ENCODE assay signal across 1 cellular context in the genomic region with DNA sequence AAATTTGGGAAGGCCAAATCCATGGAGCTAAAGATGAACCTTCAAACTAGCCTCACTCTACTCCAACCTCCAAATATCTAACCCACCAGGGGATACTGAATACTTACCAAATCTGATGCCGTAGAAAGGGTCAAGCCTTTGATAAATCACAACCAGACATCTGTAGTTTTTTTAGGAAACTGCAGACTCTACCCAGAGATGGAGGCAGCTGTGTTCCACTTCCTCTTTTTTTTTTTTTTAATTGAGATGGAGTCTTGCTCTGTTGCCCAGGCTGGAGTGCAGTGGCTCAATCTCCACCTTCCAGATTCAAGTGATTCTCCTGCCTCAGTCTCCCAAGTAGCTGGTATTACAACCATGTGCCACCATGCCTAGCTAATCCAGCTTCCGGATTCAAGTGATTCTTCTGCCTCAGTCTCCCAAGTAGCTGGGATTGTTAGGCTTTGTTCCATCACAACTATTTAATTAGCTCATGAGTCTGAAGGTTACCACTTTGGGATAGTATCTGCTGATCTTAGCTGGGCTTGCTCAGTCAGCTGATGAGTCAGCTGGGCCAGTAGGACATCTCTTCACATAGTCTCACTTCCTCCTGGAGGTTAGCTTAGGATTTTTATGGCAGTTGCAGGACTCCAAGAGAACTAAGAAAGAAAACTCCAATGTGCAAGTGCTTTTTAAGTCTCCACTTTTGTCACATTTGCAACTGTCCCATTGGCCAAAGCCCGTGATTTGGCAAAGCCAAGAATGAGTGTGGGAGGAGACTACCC.
TF ChIP-seq lines count a peak whose summit lies in the region.

No MANE protein-coding gene starts in this region.

TF ChIP-seq in HepG2, 621 proteins besides CTCF, POLR2A, EP300 and RAD21 (continued from another document):
- TF ChIP-seq ZNF75D (CRISPR knock-in tag; IDR thresholded peaks at IDR 0.05; ENCODE audit: borderline replicate concordance) = no peak
- no peak for TF ChIP-seq ZNF841 (CRISPR knock-in tag; IDR thresholded peaks at IDR 0.05; ENCODE audit: borderline replicate concordance)
- TF ChIP-seq TRIM24 (CRISPR knock-in tag; IDR thresholded peaks at IDR 0.05) = no peak
- TF ChIP-seq SAP130 (CRISPR knock-in tag; IDR thresholded peaks at IDR 0.05; ENCODE audit: low read depth) = no peak; the same call in 1 of the 2 replicates
- TF ChIP-seq NRL (CRISPR knock-in tag; IDR thresholded peaks at IDR 0.05; ENCODE audit: borderline replicate concordance) = no peak
- TF ChIP-seq ZNF644 (CRISPR knock-in tag; IDR thresholded peaks at IDR 0.05; ENCODE audit: low read depth) = peak; percentile 51; the same call in 1 of the 2 replicates
- TF ChIP-seq, protein P1, sequence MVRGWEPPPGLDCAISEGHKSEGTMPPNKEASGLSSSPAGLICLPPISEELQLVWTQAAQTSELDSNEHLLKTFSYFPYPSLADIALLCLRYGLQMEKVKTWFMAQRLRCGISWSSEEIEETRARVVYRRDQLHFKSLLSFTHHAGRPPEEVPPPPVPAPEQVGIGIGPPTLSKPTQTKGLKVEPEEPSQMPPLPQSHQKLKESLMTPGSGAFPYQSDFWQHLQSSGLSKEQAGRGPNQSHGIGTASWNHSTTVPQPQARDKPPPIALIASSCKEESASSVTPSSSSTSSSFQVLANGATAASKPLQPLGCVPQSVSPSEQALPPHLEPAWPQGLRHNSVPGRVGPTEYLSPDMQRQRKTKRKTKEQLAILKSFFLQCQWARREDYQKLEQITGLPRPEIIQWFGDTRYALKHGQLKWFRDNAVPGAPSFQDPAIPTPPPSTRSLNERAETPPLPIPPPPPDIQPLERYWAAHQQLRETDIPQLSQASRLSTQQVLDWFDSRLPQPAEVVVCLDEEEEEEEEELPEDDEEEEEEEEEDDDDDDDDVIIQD (CRISPR knock-in tag; IDR thresholded peaks at IDR 0.05; ENCODE audit: low read depth) = peak; percentile 72; the same call in 1 of the 2 replicates
- TF ChIP-seq NFKBIZ (CRISPR knock-in tag; IDR thresholded peaks at IDR 0.05) = no peak
- TF ChIP-seq, protein P2, sequence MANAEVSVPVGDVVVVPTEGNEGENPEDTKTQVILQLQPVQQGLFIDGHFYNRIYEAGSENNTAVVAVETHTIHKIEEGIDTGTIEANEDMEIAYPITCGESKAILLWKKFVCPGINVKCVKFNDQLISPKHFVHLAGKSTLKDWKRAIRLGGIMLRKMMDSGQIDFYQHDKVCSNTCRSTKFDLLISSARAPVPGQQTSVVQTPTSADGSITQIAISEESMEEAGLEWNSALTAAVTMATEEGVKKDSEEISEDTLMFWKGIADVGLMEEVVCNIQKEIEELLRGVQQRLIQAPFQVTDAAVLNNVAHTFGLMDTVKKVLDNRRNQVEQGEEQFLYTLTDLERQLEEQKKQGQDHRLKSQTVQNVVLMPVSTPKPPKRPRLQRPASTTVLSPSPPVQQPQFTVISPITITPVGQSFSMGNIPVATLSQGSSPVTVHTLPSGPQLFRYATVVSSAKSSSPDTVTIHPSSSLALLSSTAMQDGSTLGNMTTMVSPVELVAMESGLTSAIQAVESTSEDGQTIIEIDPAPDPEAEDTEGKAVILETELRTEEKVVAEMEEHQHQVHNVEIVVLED (CRISPR knock-in tag; IDR thresholded peaks at IDR 0.05; ENCODE audit: borderline replicate concordance) = no peak
- no peak for TF ChIP-seq ZNF530 (CRISPR knock-in tag; IDR thresholded peaks at IDR 0.05; ENCODE audit: low read depth)
- TF ChIP-seq PPARG (CRISPR knock-in tag; conservative IDR thresholded peaks at IDR 0.05) = no peak
- no peak for TF ChIP-seq CENPT (CRISPR knock-in tag; IDR thresholded peaks at IDR 0.05; ENCODE audit: low read depth)
- no peak for TF ChIP-seq NFATC3 (CRISPR knock-in tag; IDR thresholded peaks at IDR 0.05)
- peak; percentile 52; the same call in 1 of the 2 replicates for TF ChIP-seq ELF3 (CRISPR knock-in tag; IDR thresholded peaks at IDR 0.05)
- no peak for TF ChIP-seq ZSCAN31 (CRISPR knock-in tag; IDR thresholded peaks at IDR 0.05; ENCODE audit: low read depth)
- TF ChIP-seq, protein P3, sequence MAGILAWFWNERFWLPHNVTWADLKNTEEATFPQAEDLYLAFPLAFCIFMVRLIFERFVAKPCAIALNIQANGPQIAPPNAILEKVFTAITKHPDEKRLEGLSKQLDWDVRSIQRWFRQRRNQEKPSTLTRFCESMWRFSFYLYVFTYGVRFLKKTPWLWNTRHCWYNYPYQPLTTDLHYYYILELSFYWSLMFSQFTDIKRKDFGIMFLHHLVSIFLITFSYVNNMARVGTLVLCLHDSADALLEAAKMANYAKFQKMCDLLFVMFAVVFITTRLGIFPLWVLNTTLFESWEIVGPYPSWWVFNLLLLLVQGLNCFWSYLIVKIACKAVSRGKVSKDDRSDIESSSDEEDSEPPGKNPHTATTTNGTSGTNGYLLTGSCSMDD (CRISPR knock-in tag; IDR thresholded peaks at IDR 0.05) = no peak
- TF ChIP-seq NFE2L2 (IDR thresholded peaks at IDR 0.05; ENCODE audit: low read length) = no peak
- TF ChIP-seq MAF1 (CRISPR knock-in tag; IDR thresholded peaks at IDR 0.05; ENCODE audit: borderline replicate concordance) = no peak
- TF ChIP-seq, protein P4, sequence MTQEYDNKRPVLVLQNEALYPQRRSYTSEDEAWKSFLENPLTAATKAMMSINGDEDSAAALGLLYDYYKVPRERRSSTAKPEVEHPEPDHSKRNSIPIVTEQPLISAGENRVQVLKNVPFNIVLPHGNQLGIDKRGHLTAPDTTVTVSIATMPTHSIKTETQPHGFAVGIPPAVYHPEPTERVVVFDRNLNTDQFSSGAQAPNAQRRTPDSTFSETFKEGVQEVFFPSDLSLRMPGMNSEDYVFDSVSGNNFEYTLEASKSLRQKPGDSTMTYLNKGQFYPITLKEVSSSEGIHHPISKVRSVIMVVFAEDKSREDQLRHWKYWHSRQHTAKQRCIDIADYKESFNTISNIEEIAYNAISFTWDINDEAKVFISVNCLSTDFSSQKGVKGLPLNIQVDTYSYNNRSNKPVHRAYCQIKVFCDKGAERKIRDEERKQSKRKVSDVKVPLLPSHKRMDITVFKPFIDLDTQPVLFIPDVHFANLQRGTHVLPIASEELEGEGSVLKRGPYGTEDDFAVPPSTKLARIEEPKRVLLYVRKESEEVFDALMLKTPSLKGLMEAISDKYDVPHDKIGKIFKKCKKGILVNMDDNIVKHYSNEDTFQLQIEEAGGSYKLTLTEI (CRISPR knock-in tag; conservative IDR thresholded peaks at IDR 0.05) = no peak
- TF ChIP-seq MAFK (conservative IDR thresholded peaks at IDR 0.05 in 1 of 2, IDR thresholded peaks at IDR 0.05 in 1 of 2; ENCODE audit: low read length in 2 of 2) = peak; percentile 43 to 46; a peak in 3 of 4 replicates
- no peak for TF ChIP-seq ZIK1 (CRISPR knock-in tag; IDR thresholded peaks at IDR 0.05; ENCODE audit: borderline replicate concordance, low read depth)
- TF ChIP-seq, protein P5, sequence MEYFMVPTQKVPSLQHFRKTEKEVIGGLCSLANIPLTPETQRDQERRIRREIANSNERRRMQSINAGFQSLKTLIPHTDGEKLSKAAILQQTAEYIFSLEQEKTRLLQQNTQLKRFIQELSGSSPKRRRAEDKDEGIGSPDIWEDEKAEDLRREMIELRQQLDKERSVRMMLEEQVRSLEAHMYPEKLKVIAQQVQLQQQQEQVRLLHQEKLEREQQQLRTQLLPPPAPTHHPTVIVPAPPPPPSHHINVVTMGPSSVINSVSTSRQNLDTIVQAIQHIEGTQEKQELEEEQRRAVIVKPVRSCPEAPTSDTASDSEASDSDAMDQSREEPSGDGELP (IDR thresholded peaks at IDR 0.05; ENCODE audit: borderline replicate concordance, low read depth) = peak; percentile 92
- TF ChIP-seq ZNF335 (CRISPR knock-in tag; IDR thresholded peaks at IDR 0.05) = no peak
- no peak for TF ChIP-seq MAZ (IDR thresholded peaks at IDR 0.05; ENCODE audit: borderline replicate concordance, low read depth, low read length)
- TF ChIP-seq MAZ (CRISPR knock-in tag; IDR thresholded peaks at IDR 0.05; ENCODE audit: low read depth) = no peak
- TF ChIP-seq SSRP1 (CRISPR knock-in tag; IDR thresholded peaks at IDR 0.05) = no peak
- TF ChIP-seq MAFF (IDR thresholded peaks at IDR 0.05; ENCODE audit: low read depth, low read length) = peak; percentile 54
- TF ChIP-seq, protein P6, sequence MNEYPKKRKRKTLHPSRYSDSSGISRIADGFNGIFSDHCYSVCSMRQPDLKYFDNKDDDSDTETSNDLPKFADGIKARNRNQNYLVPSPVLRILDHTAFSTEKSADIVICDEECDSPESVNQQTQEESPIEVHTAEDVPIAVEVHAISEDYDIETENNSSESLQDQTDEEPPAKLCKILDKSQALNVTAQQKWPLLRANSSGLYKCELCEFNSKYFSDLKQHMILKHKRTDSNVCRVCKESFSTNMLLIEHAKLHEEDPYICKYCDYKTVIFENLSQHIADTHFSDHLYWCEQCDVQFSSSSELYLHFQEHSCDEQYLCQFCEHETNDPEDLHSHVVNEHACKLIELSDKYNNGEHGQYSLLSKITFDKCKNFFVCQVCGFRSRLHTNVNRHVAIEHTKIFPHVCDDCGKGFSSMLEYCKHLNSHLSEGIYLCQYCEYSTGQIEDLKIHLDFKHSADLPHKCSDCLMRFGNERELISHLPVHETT (CRISPR knock-in tag; conservative IDR thresholded peaks at IDR 0.05) = no peak
- no peak for TF ChIP-seq SCMH1 (CRISPR knock-in tag; IDR thresholded peaks at IDR 0.05; ENCODE audit: borderline replicate concordance)
- no peak for TF ChIP-seq HDAC2 (CRISPR knock-in tag; IDR thresholded peaks at IDR 0.05)
- TF ChIP-seq CCDC6 (CRISPR knock-in tag; IDR thresholded peaks at IDR 0.05) = no peak
- no peak for TF ChIP-seq ZNF10 (CRISPR knock-in tag; IDR thresholded peaks at IDR 0.05; ENCODE audit: borderline replicate concordance, low read depth)
- no peak for TF ChIP-seq HOXA7 (CRISPR knock-in tag; IDR thresholded peaks at IDR 0.05)
- TF ChIP-seq MLLT10 (CRISPR knock-in tag; IDR thresholded peaks at IDR 0.05) = no peak
- TF ChIP-seq KLF16 (CRISPR knock-in tag; IDR thresholded peaks at IDR 0.05) = no peak
- no peak for TF ChIP-seq ZNF3 (CRISPR knock-in tag; IDR thresholded peaks at IDR 0.05)
TF ChIP-seq in HepG2: peak in this region for 10.
